ENCODE assay signal across 16 cellular contexts in genomic region chr4:55248756-55249155, GRCh38.
A peak's percentile ranks its signal among the peaks of the same experiment; 100 is the strongest.
DNase-seq lines count a peak whose midpoint lies in the region; ATAC-seq and TF ChIP-seq lines count a peak whose summit lies in the region.
"Had no signal": no experiment of that assay in that cellular context is flagged by ENCODE, and none has a peak within 500 bp of the region (broad histone marks: within the 10 kb centered on the region; RNA-seq: fewer than 3 reads in every experiment).

No MANE protein-coding gene starts in this region.

- H3K18ac ChIP-seq in IMR-90 (ENCODE audit: low read depth, low read length) = no peak overlapping the region
- peak overlapping the region; percentile 8 for H3K18ac ChIP-seq in mesendoderm (ENCODE audit: low read length)

- H3K4me1 ChIP-seq in IMR-90 (ENCODE audit: control insufficient read depth, insufficient read depth, low read length) = no peaks in the 10 kb centered on the region
- peaks cover 3% of the 10 kb centered on the region for H3K4me1 ChIP-seq in mesendoderm (ENCODE audit: control insufficient read depth, low read depth, low read length)
- H3K4me1 ChIP-seq in smooth muscle cell (ENCODE audit: low read depth) = peaks cover 7% of the 10 kb centered on the region
- H3K4me1 ChIP-seq: A549 had no signal

- H3K4me2 ChIP-seq in IMR-90 (ENCODE audit: low read depth, low read length) (no peak overlapping the region), mesendoderm (ENCODE audit: low read length) (no peak overlapping the region), smooth muscle cell (peak overlapping the region; percentile 4)
- H3K4me2 ChIP-seq: A549 had no signal

- H3K4ac ChIP-seq in IMR-90 (ENCODE audit: low read depth, low read length) (no peak overlapping the region), mesendoderm (ENCODE audit: low read depth, low read length) (no peak overlapping the region)

- H3K79me2 ChIP-seq in mesendoderm (ENCODE audit: control insufficient read depth, insufficient read depth, low read length) (no peaks in the 10 kb centered on the region), smooth muscle cell (ENCODE audit: low read depth) (no peaks in the 10 kb centered on the region)

- dilution Hi-C loops in IMR-90 (cut with HindIII; ENCODE audit: low sequenced_read_pairs, unreplicated experiment) = no loop called here

- no peaks in the 10 kb centered on the region for H4K20me1 ChIP-seq in IMR-90 (ENCODE audit: insufficient read depth, low read length)
- no peaks in the 10 kb centered on the region for H4K20me1 ChIP-seq in smooth muscle cell (ENCODE audit: low read depth)

- POLR2A ChIA-PET in IMR-90 (lab: Charles Lee; ENCODE audit: unreplicated experiment) = no interaction called here

- peak overlapping the region; percentile 90 for H3K27ac Mint-ChIP-seq in endothelial cell (ENCODE audit: unreplicated experiment)
- H3K27ac Mint-ChIP-seq: CD14-positive monocyte; CD8-positive, alpha-beta T cell; IgD-negative memory B cell had no signal

- peaks cover 2% of the 10 kb centered on the region for H3K27me3 Mint-ChIP-seq in endothelial cell (ENCODE audit: unreplicated experiment)

- H2BK5ac ChIP-seq in IMR-90 (ENCODE audit: low read depth, low read length, poor library complexity, severe bottlenecking) (no peak overlapping the region), mesendoderm (ENCODE audit: low read length) (no peak overlapping the region)

- H3K4me3 Mint-ChIP-seq in endothelial cell (ENCODE audit: unreplicated experiment) = no peak overlapping the region
- H3K4me3 Mint-ChIP-seq: CD14-positive monocyte; CD8-positive, alpha-beta T cell; IgD-negative memory B cell had no signal

- no peak overlapping the region for H3K14ac ChIP-seq in IMR-90 (replicated peaks; ENCODE audit: low read depth, low read length)

- H4K5ac ChIP-seq in IMR-90 (ENCODE audit: low read depth, low read length) = no peak overlapping the region
- H4K5ac ChIP-seq in mesendoderm (ENCODE audit: low read length) = no peak overlapping the region

- H2BK120ac ChIP-seq in IMR-90 (ENCODE audit: low read depth, low read length) (no peak overlapping the region), mesendoderm (ENCODE audit: low read depth, low read length) (no peak overlapping the region)

- H4K8ac ChIP-seq in IMR-90 (ENCODE audit: low read depth in 2 of 2, low read length in 2 of 2) = no peak overlapping the region
- H4K8ac ChIP-seq in mesendoderm (ENCODE audit: low read depth, low read length) = no peak overlapping the region

- in situ Hi-C loops in IMR-90 (cut with MboI; ENCODE audit: low sequenced_read_pairs) = no loop called here

- H3K36me3 ChIP-seq in IMR-90 (ENCODE audit: control insufficient read depth, insufficient read depth, low read length) (no peaks in the 10 kb centered on the region), mesendoderm (ENCODE audit: control insufficient read depth, insufficient read depth, low read length) (no peaks in the 10 kb centered on the region), smooth muscle cell (ENCODE audit: low read depth) (no peaks in the 10 kb centered on the region)

- H4K91ac ChIP-seq in IMR-90 (ENCODE audit: insufficient read depth, low read depth, low read length) = no peak overlapping the region

- peaks cover 47% of the 10 kb centered on the region for H3K4me1 Mint-ChIP-seq in endothelial cell (ENCODE audit: unreplicated experiment)
- H3K4me1 Mint-ChIP-seq: CD14-positive monocyte, IgD-negative memory B cell had no signal

- no peak overlapping the region for H2BK15ac ChIP-seq in IMR-90 (ENCODE audit: low read depth, low read length)
- H2BK15ac ChIP-seq in mesendoderm (replicated peaks; ENCODE audit: low read depth) = no peak overlapping the region

- H3K27ac ChIP-seq in IMR-90 (ENCODE audit: insufficient read depth, low read length) (no peak overlapping the region), mesendoderm (ENCODE audit: low read depth, low read length) (no peak overlapping the region), smooth muscle cell (ENCODE audit: low read depth) (peak overlapping the region; percentile 85)
- H3K27ac ChIP-seq: A549 had no signal

- no peak for ATAC-seq in IMR-90 (ENCODE audit: low read depth)
- no peak for ATAC-seq in HG03571 (IDR thresholded peaks at IDR 0.05; ENCODE audit: unreplicated experiment)
- ATAC-seq: A549; CD8-positive, alpha-beta T cell had no signal

- H2AK5ac ChIP-seq in IMR-90 (ENCODE audit: low read depth, low read length) (no peak overlapping the region), mesendoderm (ENCODE audit: low read length) (no peak overlapping the region)

- CTCF ChIA-PET in IMR-90 (lab: Yijun Ruan, JAX) = interaction anchor here (0.8 kb wide), 2 partner anchors 26 to 278 kb away, joined by 3 to 4 read pairs; no protein-coding TSS in a partner anchor

- no peak for TF ChIP-seq POLR2A in IMR-90 (IDR thresholded peaks at IDR 0.05; ENCODE audit: low read depth, low read length)

- H3F3A ChIP-seq in smooth muscle cell (ENCODE audit: low read depth) = peaks cover 13% of the 10 kb centered on the region

- DNase-seq in IMR-90 (peak; percentile 10), endothelial cell (ENCODE audit: low spot score) (no peak), mesendoderm (peak; percentile 63), smooth muscle cell (lab: John Stamatoyannopoulos, UW; ENCODE audit: unreplicated experiment) (no peak), NCI-H2081 (lab: John Stamatoyannopoulos, UW) (no peak), NCI-H2107 treated with DMSO at 0.1 percent for 48 hours (lab: John Stamatoyannopoulos, UW; ENCODE audit: unreplicated experiment) (no peak), NCI-H345 treated with DMSO at 0.1 percent for 48 hours (lab: John Stamatoyannopoulos, UW; ENCODE audit: unreplicated experiment) (no peak)
- DNase-seq: CD8-positive, alpha-beta T cell; COR-L47; DMS153; DMS79 treated with DMSO at 0.1 percent for 48 hours; EL had no signal

- no peak for TF ChIP-seq RAD21 in IMR-90 (IDR thresholded peaks at IDR 0.05; ENCODE audit: low read length)

- TF ChIP-seq CTCF in IMR-90 (conservative IDR thresholded peaks at IDR 0.05; ENCODE audit: low read depth, low read length) (no peak), endothelial cell (IDR thresholded peaks at IDR 0.05; ENCODE audit: unreplicated experiment) (no peak), smooth muscle cell (IDR thresholded peaks at IDR 0.05; ENCODE audit: borderline replicate concordance, insufficient read depth, poor library complexity, severe bottlenecking) (no peak)

- H3K36me3 Mint-ChIP-seq in endothelial cell (ENCODE audit: low read depth, unreplicated experiment) = no peaks in the 10 kb centered on the region
- H3K36me3 Mint-ChIP-seq: CD14-positive monocyte; CD8-positive, alpha-beta T cell; IgD-negative memory B cell had no signal

- H3K9me1 ChIP-seq in IMR-90 (ENCODE audit: insufficient read depth, low read length) = no peaks in the 10 kb centered on the region

- intact Hi-C loops in IMR-90 (cut with micrococcal nuclease) = no loop called here

- H3K4me3 ChIP-seq in IMR-90 (ENCODE audit: insufficient read depth, low read depth, low read length) (no peak overlapping the region), mesendoderm (ENCODE audit: low read length) (no peak overlapping the region), smooth muscle cell (no peak overlapping the region)
- H3K4me3 ChIP-seq: A549 had no signal

- no peaks in the 10 kb centered on the region; the same call in 1 of the 2 replicates for H3K27me3 ChIP-seq in IMR-90 (ENCODE audit: control insufficient read depth, insufficient read depth, low read length)
- H3K27me3 ChIP-seq in mesendoderm (ENCODE audit: insufficient read depth, low read length, poor library complexity) = no peaks in the 10 kb centered on the region
- no peaks in the 10 kb centered on the region for H3K27me3 ChIP-seq in smooth muscle cell (ENCODE audit: low read depth)

- H3K9ac ChIP-seq in IMR-90 (ENCODE audit: low read depth, low read length) (no peak overlapping the region), mesendoderm (ENCODE audit: low read length) (no peak overlapping the region), smooth muscle cell (ENCODE audit: low read depth) (no peak overlapping the region)

- H2BK20ac ChIP-seq in IMR-90 (ENCODE audit: low read depth, low read length) = no peak overlapping the region

- no peak overlapping the region for H3K56ac ChIP-seq in IMR-90 (ENCODE audit: extremely low read depth, insufficient read depth, low read length)
- no peak overlapping the region for H3K56ac ChIP-seq in mesendoderm (ENCODE audit: low read length)

- H3K9me3 Mint-ChIP-seq in endothelial cell (ENCODE audit: unreplicated experiment) = no peaks in the 10 kb centered on the region
- H3K9me3 Mint-ChIP-seq: CD8-positive, alpha-beta T cell had no signal

- no peak overlapping the region for H2AK9ac ChIP-seq in IMR-90 (replicated peaks; ENCODE audit: low read depth, low read length, poor library complexity)

- H3K79me1 ChIP-seq in IMR-90 (ENCODE audit: low read depth in 1 of 2, low read length in 2 of 2) = no peaks in the 10 kb centered on the region
- H3K79me1 ChIP-seq in mesendoderm (ENCODE audit: low read length) = no peaks in the 10 kb centered on the region

- no peaks in the 10 kb centered on the region for H3K9me3 ChIP-seq in IMR-90 (ENCODE audit: control insufficient read depth, insufficient read depth, low read length)
- H3K9me3 ChIP-seq in smooth muscle cell (replicated peaks; ENCODE audit: low read depth) = no peaks in the 10 kb centered on the region
- H3K9me3 ChIP-seq: A549 had no signal

- H2AFZ ChIP-seq in IMR-90 (replicated peaks; ENCODE audit: low read length, poor library complexity) (peak overlapping the region; percentile 45), smooth muscle cell (ENCODE audit: low read depth) (peak overlapping the region; percentile 51)

- no CpG with 5 or more reads among the region's 6 CpGs for WGBS in IMR-90 (ENCODE audit: extremely low coverage in 2 of 2, insufficient read length in 1 of 2), 2 experiments
- no CpG with 5 or more reads among the region's 6 CpGs for WGBS in mesendoderm (ENCODE audit: extremely low coverage, insufficient coverage, low lambda C conversion rate)
- 46% methylated on average over 6 of the region's 6 CpGs for WGBS in smooth muscle cell (ENCODE audit: low lambda C conversion rate)

- H3K23ac ChIP-seq in IMR-90 (ENCODE audit: low read depth, low read length) (no peak overlapping the region), mesendoderm (ENCODE audit: low read length) (no peak overlapping the region)

- BruUV-seq in IMR-90 (replicated peaks; lab: Mats Ljungman, UMichigan) = no TSS peak

TF ChIP-seq in IMR-90, 13 proteins besides CTCF, POLR2A, EP300 and RAD21 (continues in another document):
- TF ChIP-seq ELK1 (IDR thresholded peaks at IDR 0.05; ENCODE audit: borderline replicate concordance, low read depth, low read length) = no peak
- TF ChIP-seq NFE2L2 (IDR thresholded peaks at IDR 0.05; ENCODE audit: low read depth, low read length) = no peak
- no peak for TF ChIP-seq MAFK (IDR thresholded peaks at IDR 0.05; ENCODE audit: low read depth, low read length)

Comparison
In these comparisons a context has a peak if more than half of its experiments do, and no peak if none do; other contexts are left out.
1. DNase-seq: peak in IMR-90 (single experiment) and mesendoderm (single experiment); none in endothelial cell (single experiment), smooth muscle cell (single experiment), NCI-H2081 (0 of 2), NCI-H2107 treated with DMSO at 0.1 percent for 48 hours (single experiment) and NCI-H345 treated with DMSO at 0.1 percent for 48 hours (single experiment).